ENCODE assay signal across 15 cellular contexts in the genomic region with DNA sequence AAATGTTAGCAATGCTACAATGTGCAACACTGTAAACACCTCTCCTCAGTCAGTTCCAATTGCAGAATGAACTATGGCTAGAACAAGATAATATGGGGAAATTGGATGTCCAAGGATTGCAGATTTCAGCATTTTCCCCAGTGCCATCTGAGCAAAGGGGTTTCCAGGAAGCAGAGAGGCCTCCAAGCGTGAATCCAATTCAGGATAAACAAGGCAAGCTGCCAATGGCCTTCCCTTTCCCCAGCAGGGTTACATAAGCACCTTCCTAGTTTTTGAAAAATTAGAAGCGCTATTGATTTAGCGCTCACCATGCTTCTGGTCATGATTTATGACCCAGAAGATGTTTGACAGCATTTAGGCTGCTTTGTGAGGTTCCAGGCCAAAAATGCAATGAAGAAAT.
DNase-seq lines count a peak whose midpoint lies in the region; FAIRE-seq and TF ChIP-seq lines count a peak whose summit lies in the region.
"Had no signal": no experiment of that assay in that cellular context is flagged by ENCODE, and none has a peak within 500 bp of the region (broad histone marks: within the 10 kb centered on the region; RNA-seq: fewer than 3 reads in every experiment).

No MANE protein-coding gene starts in this region.

- no peak overlapping the region for H3K18ac ChIP-seq in mesenchymal stem cell (ENCODE audit: low read depth in 1 of 2, low read length in 2 of 2)

- peak; percentile 99 for FAIRE-seq in islet of Langerhans (lab: Jason Lieb, UNC)
- FAIRE-seq: GM19239 had no signal

- no peak overlapping the region for H2BK120ac ChIP-seq in mesenchymal stem cell (ENCODE audit: low read depth, low read length)

- H3K23ac ChIP-seq in mesenchymal stem cell (ENCODE audit: low read length in 2 of 2): no peak overlapping the region

- H3K14ac ChIP-seq in mesenchymal stem cell (ENCODE audit: low read length in 2 of 2): no peak overlapping the region

- H3K27ac ChIP-seq in mesenchymal stem cell (ENCODE audit: low read length, poor library complexity, severe bottlenecking) (no peak overlapping the region), left ventricle myocardium inferior (replicated peaks) (no peak overlapping the region)
- H3K27ac ChIP-seq: SJSA1 had no signal

- no peak overlapping the region for H2AK5ac ChIP-seq in mesenchymal stem cell (ENCODE audit: low read length, severe bottlenecking)

- no peaks in the 10 kb centered on the region for H3K79me1 ChIP-seq in mesenchymal stem cell (replicated peaks; ENCODE audit: low read length, poor library complexity, severe bottlenecking)

- intact Hi-C loops in left ventricle myocardium inferior (cut with micrococcal nuclease): no loop called here

- DNase-seq in Ammon's horn (ENCODE audit: low spot score) (peak; percentile 27), NCI-H1092 (lab: John Stamatoyannopoulos, UW) (peak; percentile 82), RPMI7951 (ENCODE audit: low read depth) (peak; percentile 26), mesenchymal stem cell (no peak), left ventricle myocardium inferior (no peak), NCI-H774 (lab: John Stamatoyannopoulos, UW) (no peak), NCI-H524 (lab: John Stamatoyannopoulos, UW) (no peak)
- DNase-seq: activated naive CD4-positive, alpha-beta T cell treated with anti-CD3 and anti-CD28 coated beads, Interleukin-2, amount 10 ng/mL, durations not matched to agents 7 days and 5 days; effector CD8-positive, alpha-beta T cell; left ventricle myocardium superior; NCI-H1436 treated with DMSO at 0.1 percent for 48 hours; posterior cingulate gyrus had no signal

- no peak overlapping the region for H3K9ac ChIP-seq in mesenchymal stem cell (ENCODE audit: low read length)

- H2BK15ac ChIP-seq in mesenchymal stem cell (ENCODE audit: low read depth, poor library complexity, severe bottlenecking): no peak overlapping the region

- no peak overlapping the region for H2BK5ac ChIP-seq in mesenchymal stem cell (ENCODE audit: low read depth, low read length, poor library complexity, severe bottlenecking)

- no peaks in the 10 kb centered on the region for H3K27me3 ChIP-seq in mesenchymal stem cell (ENCODE audit: control insufficient read depth in 1 of 2, insufficient read depth in 1 of 2, low read length in 2 of 2)
- H3K27me3 ChIP-seq in left ventricle myocardium inferior (ENCODE audit: low read depth): no peaks in the 10 kb centered on the region
- H3K27me3 ChIP-seq: SJSA1 had no signal

- H2BK12ac ChIP-seq in mesenchymal stem cell (ENCODE audit: low read length in 2 of 2): no peak overlapping the region

- no peak for TF ChIP-seq CTCF in left ventricle myocardium inferior (IDR thresholded peaks at IDR 0.05; ENCODE audit: borderline replicate concordance)

- no peak overlapping the region for H4K91ac ChIP-seq in mesenchymal stem cell (ENCODE audit: low read length)

- 89% methylated on average over 3 of the region's 3 CpGs for WGBS in mesenchymal stem cell

- H3K36me3 ChIP-seq in mesenchymal stem cell (ENCODE audit: control insufficient read depth in 1 of 2, insufficient read depth in 2 of 2, low read depth in 1 of 2, low read length in 2 of 2) (no peaks in the 10 kb centered on the region), left ventricle myocardium inferior (no peaks in the 10 kb centered on the region)
- H3K36me3 ChIP-seq: SJSA1 had no signal

- H4K8ac ChIP-seq in mesenchymal stem cell (ENCODE audit: low read length): no peak overlapping the region

- H3K4me2 ChIP-seq in mesenchymal stem cell (ENCODE audit: low read length, poor library complexity, severe bottlenecking): no peak overlapping the region

- H3K4me3 ChIP-seq in mesenchymal stem cell (ENCODE audit: insufficient read depth in 1 of 2, low read depth in 1 of 2, low read length in 2 of 2): no peak overlapping the region
- no peak overlapping the region for H3K4me3 ChIP-seq in left ventricle myocardium inferior
- H3K4me3 ChIP-seq: SJSA1 had no signal

- H3K4me1 ChIP-seq in mesenchymal stem cell (ENCODE audit: control insufficient read depth, insufficient read depth, low read depth, low read length): no peaks in the 10 kb centered on the region
- H3K4me1 ChIP-seq in left ventricle myocardium inferior: peaks cover 7% of the 10 kb centered on the region
- H3K4me1 ChIP-seq: SJSA1 had no signal

- no peak overlapping the region for H2AFZ ChIP-seq in mesenchymal stem cell (ENCODE audit: low read depth, low read length)

- no peak overlapping the region for H3K4ac ChIP-seq in mesenchymal stem cell (ENCODE audit: low read depth in 1 of 2, low read length in 2 of 2)

- H3K9me3 ChIP-seq in mesenchymal stem cell (ENCODE audit: control insufficient read depth, low read length): peaks cover 3% of the 10 kb centered on the region
- H3K9me3 ChIP-seq in left ventricle myocardium inferior (replicated peaks): no peaks in the 10 kb centered on the region
- H3K9me3 ChIP-seq: SJSA1 had no signal

Comparison
In these comparisons a context has a peak if more than half of its experiments do, and no peak if none do; other contexts are left out.
1. DNase-seq: peak in Ammon's horn (single experiment), NCI-H1092 (single experiment) and RPMI7951 (single experiment); none in mesenchymal stem cell (single experiment), left ventricle myocardium inferior (single experiment), NCI-H774 (single experiment) and NCI-H524 (0 of 2).